8 cellular contexts compared by ENCODE assay signal in genomic region chr1:244833734-244834595, GRCh38. TPM values are rescaled to one million over a fixed set of nuclear protein-coding genes. Genes with fewer than 3 reads are reported as not detected.
DNase-seq lines count a peak whose midpoint lies in the region; ATAC-seq and TF ChIP-seq lines count a peak whose summit lies in the region.

No MANE protein-coding gene starts in this region.

- peaks cover 7% of the 10 kb centered on the region for H3K9me3 Mint-ChIP-seq in activated naive CD8-positive, alpha-beta T cell (ENCODE audit: low read depth)
- H3K9me3 Mint-ChIP-seq in osteocyte (ENCODE audit: unreplicated experiment) = no peaks in the 10 kb centered on the region

- peaks cover 16% of the 10 kb centered on the region for H3K4me1 ChIP-seq in MM.1S (ENCODE audit: low read length)

- CTCF ChIA-PET in BJ (lab: Yijun Ruan, JAX) = interaction anchor here (1.1 to 1.6 kb wide), 3 partner anchors 15 to 209 kb away, joined by 3 to 5 read pairs (median 4); no protein-coding TSS in a partner anchor

- H3K4me3 Mint-ChIP-seq in activated naive CD8-positive, alpha-beta T cell = peak overlapping the region; percentile 96
- H3K4me3 Mint-ChIP-seq in osteocyte (ENCODE audit: unreplicated experiment) = peak overlapping the region; percentile 81

- peak overlapping the region; percentile 94 for H3K9ac ChIP-seq in MM.1S (ENCODE audit: low read length)

- no peaks in the 10 kb centered on the region for H3K27me3 Mint-ChIP-seq in activated naive CD8-positive, alpha-beta T cell
- no peaks in the 10 kb centered on the region for H3K27me3 Mint-ChIP-seq in osteocyte (ENCODE audit: unreplicated experiment)

- peak; percentile 31 for TF ChIP-seq CTCF in BJ (IDR thresholded peaks at IDR 0.05; ENCODE audit: insufficient read depth, low read depth, low read length)
- peak; percentile 43 for TF ChIP-seq CTCF in MM.1S (IDR thresholded peaks at IDR 0.05; ENCODE audit: low read length)
- peak; percentile 43 for TF ChIP-seq CTCF in osteocyte (IDR thresholded peaks at IDR 0.05)

- peak overlapping the region; percentile 81 for H3K4me3 ChIP-seq in BJ (ENCODE audit: low read depth, low read length)
- peak overlapping the region; percentile 93 for H3K4me3 ChIP-seq in MM.1S (ENCODE audit: low read length)

- peaks cover 34% of the 10 kb centered on the region for H3K4me1 Mint-ChIP-seq in activated naive CD8-positive, alpha-beta T cell (ENCODE audit: low read depth)
- peaks cover 46% of the 10 kb centered on the region for H3K4me1 Mint-ChIP-seq in osteocyte (ENCODE audit: unreplicated experiment)

- H3K27me3 ChIP-seq in BJ (ENCODE audit: control insufficient read depth, insufficient read depth, low read length) (no peaks in the 10 kb centered on the region), MM.1S (replicated peaks; ENCODE audit: insufficient read depth, low read length) (no peaks in the 10 kb centered on the region)

- peak overlapping the region; percentile 96 for H3K27ac ChIP-seq in MM.1S (ENCODE audit: low read length)

- H3K79me2 ChIP-seq in MM.1S (ENCODE audit: low read length) = peaks cover 34% of the 10 kb centered on the region

- H3K27ac Mint-ChIP-seq in activated naive CD8-positive, alpha-beta T cell = peak overlapping the region; percentile 99
- H3K27ac Mint-ChIP-seq in osteocyte (ENCODE audit: unreplicated experiment) = peak overlapping the region; percentile 100

- peaks cover 50% of the 10 kb centered on the region for H3F3A ChIP-seq in MM.1S (ENCODE audit: insufficient read depth, low read length)

- no peaks in the 10 kb centered on the region for H3K9me3 ChIP-seq in MM.1S (replicated peaks; ENCODE audit: insufficient read depth, low read length)

- H3K36me3 ChIP-seq in BJ (ENCODE audit: control insufficient read depth, insufficient read depth, low read length) (0 out of 2 replicates have a peak, but pooled peaks cover under 1% of the 10 kb centered on the region), MM.1S (replicated peaks; ENCODE audit: insufficient read depth, low read length) (no peaks in the 10 kb centered on the region)

- no peaks in the 10 kb centered on the region for H3K9me2 ChIP-seq in MM.1S (replicated peaks; ENCODE audit: insufficient read depth, low read length)

- peaks cover 1% of the 10 kb centered on the region; the same call in 1 of the 2 replicates for H4K20me1 ChIP-seq in MM.1S (ENCODE audit: insufficient read depth, low read length)

- H3K4me2 ChIP-seq in MM.1S (ENCODE audit: low read depth, low read length) = peak overlapping the region; percentile 87

- H3K36me3 Mint-ChIP-seq in activated naive CD8-positive, alpha-beta T cell = peaks cover 13% of the 10 kb centered on the region
- peaks cover 11% of the 10 kb centered on the region for H3K36me3 Mint-ChIP-seq in osteocyte (ENCODE audit: unreplicated experiment)

- POLR2A ChIA-PET in BJ (lab: Charles Lee) = interaction anchor here (0.6 kb wide), 1 partner anchor 1296 kb away, joined by 4 read pairs; no protein-coding TSS in a partner anchor

- peak overlapping the region; percentile 66 for H2AFZ ChIP-seq in MM.1S (ENCODE audit: low read length)

- ATAC-seq in GM19395 (IDR thresholded peaks at IDR 0.05; ENCODE audit: unreplicated experiment) = peak; percentile 8
- ATAC-seq in SK-N-SH treated with all-trans-retinoic acid at 6 μM for 48 hours = peak; percentile 56

- DNase-seq in BJ (ENCODE audit: low read depth) = peak; percentile 31
- DNase-seq in MM.1S = peak; percentile 87
- peak; percentile 56 for DNase-seq in glomerular visceral epithelial cell (ENCODE audit: extremely low spot score)
- DNase-seq in osteocyte (ENCODE audit: extremely low spot score, unreplicated experiment) = no peak
- peak; percentile 66 for DNase-seq in ureter (ENCODE audit: low spot score)

TF ChIP-seq in SK-N-SH treated with all-trans-retinoic acid at 6 μM for 48 hours, 23 proteins besides CTCF, POLR2A, EP300 and RAD21:
- TF ChIP-seq ZNF70 (CRISPR knock-in tag; IDR thresholded peaks at IDR 0.05) = peak; percentile 75; the same call in 1 of the 2 replicates
- TF ChIP-seq ARNTL (CRISPR knock-in tag; IDR thresholded peaks at IDR 0.05; ENCODE audit: borderline replicate concordance, low read depth) = no peak
TF ChIP-seq in SK-N-SH treated with all-trans-retinoic acid at 6 μM for 48 hours: peak in this region for 1.

RNA-seq across cellular contexts. Expression of gene COX20, which starts 1.5 kb away (rescaled TPM):
- polyA plus RNA-seq in BJ (2011; rRNA removed) = 12.1 and 25.7 TPM in 2 replicates
- polyA minus RNA-seq in BJ (2011; rRNA and poly(A)+ RNA removed) = 3.3 and 3.5 TPM in 2 replicates
- 27.4 and 27.6 TPM in 2 replicates for total RNA-seq in osteocyte
- total RNA-seq in ureter = 43.7 TPM

RNA-seq across cellular contexts. Expression of gene HNRNPU, which starts 30.4 kb away (rescaled TPM):
- 72.8 and 156 TPM in 2 replicates for polyA plus RNA-seq in BJ (2011; rRNA removed)
- 146 and 152 TPM in 2 replicates for polyA minus RNA-seq in BJ (2011; rRNA and poly(A)+ RNA removed)
- 292 and 299 TPM in 2 replicates for total RNA-seq in osteocyte
- 356 TPM for total RNA-seq in ureter
